Comparison of ENCODE assay signal across 36 cellular contexts in genomic region chr1:64323054-64323453, GRCh38.
DNase-seq lines count a peak whose midpoint lies in the region; ATAC-seq, FAIRE-seq and TF ChIP-seq lines count a peak whose summit lies in the region.
"Had no signal": no experiment of that assay in that cellular context is flagged by ENCODE, and none has a peak within 500 bp of the region (broad histone marks: within the 10 kb centered on the region; RNA-seq: fewer than 3 reads in every experiment).

No MANE protein-coding gene starts in this region.

- no peak for TF ChIP-seq CTCF in AG10803 (conservative IDR thresholded peaks at IDR 0.05; ENCODE audit: low read length)
- no peak for TF ChIP-seq CTCF in bronchial epithelial cell (IDR thresholded peaks at IDR 0.05; ENCODE audit: insufficient read depth, low read length, severe bottlenecking)

- no peaks in the 10 kb centered on the region for H3K27me3 ChIP-seq in bronchial epithelial cell (ENCODE audit: control insufficient read depth, insufficient read depth, low read length)
- H3K27me3 ChIP-seq: ascending aorta, BLaER1, gastrocnemius medialis, sigmoid colon, thyroid gland, uterus had no signal

- ATAC-seq in HG02763 (IDR thresholded peaks at IDR 0.05; ENCODE audit: unreplicated experiment) = no peak
- ATAC-seq in GM21576 (IDR thresholded peaks at IDR 0.05; ENCODE audit: unreplicated experiment) = no peak
- ATAC-seq: activated naive CD4-positive, alpha-beta T cell treated with anti-CD3 and anti-CD28 coated beads, Interleukin-2, amount 50 U/mL, for 72 hours; effector memory CD8-positive, alpha-beta T cell; gastrocnemius medialis; mucosa of descending colon; natural killer cell; psoas muscle; WTC11 had no signal

- FAIRE-seq in bronchial epithelial cell (lab: Jason Lieb, UNC) = peak; percentile 36
- FAIRE-seq: GM12892 had no signal

- no peaks in the 10 kb centered on the region for H3K36me3 ChIP-seq in bronchial epithelial cell (ENCODE audit: control insufficient read depth, insufficient read depth, low read length)
- H3K36me3 ChIP-seq: ascending aorta, BLaER1, gastrocnemius medialis, sigmoid colon, thyroid gland, uterus had no signal

- DNase-seq in AG10803 (ENCODE audit: low read depth) (peak; percentile 60), HT1080 (ENCODE audit: low read depth) (peak; percentile 33), bronchial epithelial cell (ENCODE audit: low read depth) (no peak), iris pigment epithelial cell (ENCODE audit: low read depth) (peak; percentile 66), SIG-M5 (lab: John Stamatoyannopoulos, UW) (no peak), NCI-H2107 (lab: John Stamatoyannopoulos, UW) (no peak)
- DNase-seq: activated CD4-positive, alpha-beta T cell treated with anti-CD3 and anti-CD28 coated beads, Interleukin-2, amount 10 ng/mL, durations not matched to agents 24 days and 14 days; activated effector memory CD4-positive, alpha-beta T cell treated with Interleukin-2 at 50 U/mL for 16 hours; activated T-cell treated with anti-CD3 and anti-CD28 coated beads, Interleukin-2, amount 50 U/mL, for 1 hour; DMS 273 treated with DMSO at 0.1 percent for 48 hours; effector memory CD8-positive, alpha-beta T cell; gastrocnemius medialis; GOT3; mucosa of descending colon; natural killer cell; NCI-H1417 treated with DMSO at 0.1 percent for 48 hours; NCI-H2029 treated with DMSO at 0.1 percent for 48 hours; NCI-H446; NCI-H82; occipital lobe; psoas muscle; sigmoid colon; stimulated activated CD4-positive, alpha-beta T cell treated with anti-CD3 and anti-CD28 coated beads, Interleukin-12 subunit alpha, Interleukin-12 subunit beta, amount 100 ng/mL, for 4 hours; stimulated activated CD4-positive, alpha-beta T cell treated with anti-CD3 and anti-CD28 coated beads, Interleukin-2, amount 100 ng/mL, for 48 hours; T-helper 1 cell; thyroid gland; uterus had no signal

- H3K4me3 ChIP-seq in AG10803 (ENCODE audit: low read length) (no peak overlapping the region), bronchial epithelial cell (ENCODE audit: low read depth, low read length) (no peak overlapping the region)
- H3K4me3 ChIP-seq: ascending aorta, BLaER1, coronary artery, gastrocnemius medialis, mucosa of descending colon, psoas muscle, sigmoid colon, SK-N-MC, thyroid gland, uterus had no signal

Comparison
In these comparisons a context has a peak if more than half of its experiments do, and no peak if none do; other contexts are left out.
1. DNase-seq: peak in AG10803 (single experiment), HT1080 (single experiment) and iris pigment epithelial cell (single experiment); none in bronchial epithelial cell (single experiment), SIG-M5 (single experiment) and NCI-H2107 (single experiment).